In the genomic region with DNA sequence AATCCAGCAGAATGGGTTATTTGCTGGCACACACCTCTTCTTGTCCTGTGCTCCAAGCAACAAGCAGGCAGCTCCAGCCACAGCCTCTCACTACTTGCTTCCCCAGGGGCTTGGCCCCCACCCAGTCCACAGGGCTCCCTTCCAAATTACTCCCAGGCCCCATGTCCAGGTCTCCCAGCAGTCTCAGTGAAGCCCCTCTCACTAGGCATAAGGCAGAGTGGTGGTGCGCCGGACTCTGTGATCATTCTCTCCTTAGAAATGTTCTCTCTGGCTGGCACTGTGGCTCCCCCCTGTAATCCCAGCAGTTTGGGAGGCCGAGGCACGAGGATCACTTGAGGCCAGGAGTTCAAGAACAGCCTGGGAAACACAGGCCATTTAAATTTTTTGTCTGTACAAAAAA, we compare ENCODE assay signal across 29 cellular contexts. TPM values are rescaled to one million over a fixed set of nuclear protein-coding genes. Genes with fewer than 3 reads are reported as not detected.
"Had no signal": no experiment of that assay in that cellular context is flagged by ENCODE, and none has a peak within 500 bp of the region (broad histone marks: within the 10 kb centered on the region; RNA-seq: fewer than 3 reads in every experiment).

No MANE protein-coding gene starts in this region.

- H3K4me3 Mint-ChIP-seq: activated CD4-positive, alpha-beta T cell treated with anti-CD3 and anti-CD28 coated beads, Interleukin-2, amount 10 ng/mL, durations not matched to agents 7 days and 5 days; activated CD8-positive, alpha-beta T cell treated with anti-CD3 and anti-CD28 coated beads, Interleukin-2, amount 10 ng/mL, durations not matched to agents 7 days and 5 days; activated naive CD8-positive, alpha-beta T cell; dendritic cell treated with granulocyte-macrophage colony-stimulating factor and Interleukin-4, amounts not matched to agents 40 ng/mL and 50 ng/mL, for 4 days; mesothelial cell of epicardium; naive thymus-derived CD8-positive, alpha-beta T cell; T-cell; T-helper 2 cell treated with Interferon-gamma antibody and Interleukin-4, amounts not matched to agents 5 μg/mL and 100 μg/mL, for 36 hours had no signal

- H3K4me1 ChIP-seq: foreskin keratinocyte, sigmoid colon had no signal

- ATAC-seq: activated CD8-positive, alpha-beta T cell treated with anti-CD3 and anti-CD28 coated beads, Interleukin-2, amount 10 ng/mL, durations not matched to agents 7 days and 5 days; left lobe of liver; naive thymus-derived CD8-positive, alpha-beta T cell; stimulated activated naive CD8-positive, alpha-beta T cell treated with anti-CD3 and anti-CD28 coated beads, Interleukin-15, Interleukin-2, amounts not matched to agents 100 U/mL and 50 U/mL, for 24 hours; T-cell had no signal

- H3K4me2 ChIP-seq: smooth muscle cell had no signal

- DNase-seq: activated CD4-positive, alpha-beta T cell treated with anti-CD3 and anti-CD28 coated beads, Interleukin-2, amount 10 ng/mL, durations not matched to agents 7 days and 5 days; activated CD4-positive, CD25-positive, alpha-beta regulatory T cell treated with anti-CD3 and anti-CD28 coated beads, Interleukin-2, amount 50 U/mL, for 72 hours; activated CD8-positive, alpha-beta T cell treated with anti-CD3 and anti-CD28 coated beads, Interleukin-2, amount 10 ng/mL, durations not matched to agents 7 days and 5 days; activated gamma-delta T cell treated with Interleukin-2 at 50 U/mL for 16 hours; activated T-cell treated with anti-CD3 and anti-CD28 coated beads, Interleukin-2, amount 50 U/mL, for 1 hour; amniotic stem cell; effector CD4-positive, alpha-beta T cell; foreskin keratinocyte; naive thymus-derived CD8-positive, alpha-beta T cell; retina; sigmoid colon; stimulated activated CD4-positive, alpha-beta T cell treated with anti-CD3 and anti-CD28 coated beads, Interleukin-2, amount 100 ng/mL, for 48 hours; stimulated activated CD8-positive, alpha-beta memory T cell treated with anti-CD3 and anti-CD28 coated beads, Interleukin-4, amount 100 ng/mL, for 48 hours; T-cell; thyroid gland had no signal

- H3K9me3 Mint-ChIP-seq: activated CD4-positive, alpha-beta T cell treated with anti-CD3 and anti-CD28 coated beads, Interleukin-2, amount 10 ng/mL, durations not matched to agents 7 days and 5 days; mesothelial cell of epicardium; naive thymus-derived CD8-positive, alpha-beta T cell; T-cell; T-helper 2 cell treated with Interferon-gamma antibody and Interleukin-4, amounts not matched to agents 5 μg/mL and 100 μg/mL, for 36 hours had no signal

- H3K27me3 ChIP-seq: foreskin keratinocyte, sigmoid colon, thyroid gland had no signal

- H3K36me3 ChIP-seq: sigmoid colon, thyroid gland had no signal

- H3K9me3 ChIP-seq: sigmoid colon, thyroid gland had no signal

- H3K27me3 Mint-ChIP-seq: activated naive CD8-positive, alpha-beta T cell; progenitor cell of endocrine pancreas had no signal

- H3K27ac Mint-ChIP-seq: activated CD4-positive, alpha-beta T cell treated with anti-CD3 and anti-CD28 coated beads, Interleukin-2, amount 10 ng/mL, durations not matched to agents 7 days and 5 days; activated CD8-positive, alpha-beta T cell treated with anti-CD3 and anti-CD28 coated beads, Interleukin-2, amount 10 ng/mL, durations not matched to agents 7 days and 5 days; activated naive CD8-positive, alpha-beta T cell; mesothelial cell of epicardium; progenitor cell of endocrine pancreas; T-helper 2 cell treated with Interferon-gamma antibody and Interleukin-4, amounts not matched to agents 5 μg/mL and 100 μg/mL, for 36 hours had no signal

- H3K27ac ChIP-seq: foreskin keratinocyte, sigmoid colon, thyroid gland, VCaP had no signal

- H3K4me3 ChIP-seq: sigmoid colon, smooth muscle cell, thyroid gland had no signal

- H3K36me3 Mint-ChIP-seq: activated naive CD8-positive, alpha-beta T cell; mesothelial cell of epicardium; T-cell had no signal

RNA-seq across cellular contexts. Expression of gene GPR55, which starts 34.3 kb away (rescaled TPM):
- total RNA-seq: cerebellum, foreskin keratinocyte, glomerular endothelial cell, kidney epithelial cell, left lobe of liver, lung microvascular endothelial cell, mesothelial cell of epicardium, osteoblast, progenitor cell of endocrine pancreas, sigmoid colon, smooth muscle cell had no signal
- polyA plus RNA-seq: foreskin keratinocyte, smooth muscle cell had no signal
